Comparison of ENCODE assay signal across 24 cellular contexts in the genomic region with DNA sequence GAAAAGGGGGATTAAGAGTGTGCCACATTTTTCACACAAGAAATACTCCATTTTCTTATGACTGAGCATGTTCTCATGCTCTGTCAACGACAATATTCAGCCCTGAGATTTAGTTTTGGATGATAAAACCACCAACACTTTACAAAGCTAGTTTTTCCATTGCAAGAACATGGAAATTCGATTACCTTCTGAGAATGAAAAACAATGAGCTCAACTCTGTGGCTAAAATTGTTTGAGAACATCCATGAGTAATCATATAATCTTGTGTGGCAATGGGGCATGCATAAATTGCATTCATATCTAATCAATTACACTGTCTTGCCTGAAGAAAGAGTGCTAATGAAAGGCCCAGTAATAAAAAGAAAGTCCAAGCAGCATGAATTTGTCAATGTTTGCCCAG.
A peak's percentile ranks its signal among the peaks of the same experiment; 100 is the strongest.
DNase-seq lines count a peak whose midpoint lies in the region; ATAC-seq, FAIRE-seq and TF ChIP-seq lines count a peak whose summit lies in the region.
"Had no signal": no experiment of that assay in that cellular context is flagged by ENCODE, and none has a peak within 500 bp of the region (broad histone marks: within the 10 kb centered on the region; RNA-seq: fewer than 3 reads in every experiment).

No MANE protein-coding gene starts in this region.

- H3K27ac Mint-ChIP-seq in stimulated activated naive CD8-positive, alpha-beta T cell treated with anti-CD3 and anti-CD28 coated beads, Interleukin-15, amount 100 ng/mL, for 72 hours, result no peak overlapping the region
- H3K27ac Mint-ChIP-seq: CD4-positive, alpha-beta T cell had no signal

- H3K27me3 ChIP-seq in bronchial epithelial cell (ENCODE audit: control insufficient read depth, insufficient read depth, low read length), result no peaks in the 10 kb centered on the region
- H3K27me3 ChIP-seq: BLaER1 treated with 17β-estradiol and CSF1 and Interleukin-3, amounts not matched to agents 10 nM and 100 nM; SJSA1 had no signal

- H3K36me3 ChIP-seq in bronchial epithelial cell (ENCODE audit: control insufficient read depth, insufficient read depth, low read length), result no peaks in the 10 kb centered on the region
- H3K36me3 ChIP-seq: BLaER1 treated with 17β-estradiol and CSF1 and Interleukin-3, amounts not matched to agents 10 nM and 100 nM; SJSA1 had no signal

- POLR2A ChIA-PET in GM10248 (lab: Yijun Ruan, JAX), result no interaction called here

- no peak for FAIRE-seq in bronchial epithelial cell (lab: Jason Lieb, UNC)
- FAIRE-seq: D721Med, H1, HepG2 had no signal

- ATAC-seq in stimulated activated naive CD8-positive, alpha-beta T cell treated with anti-CD3 and anti-CD28 coated beads, Interleukin-15, Interleukin-2, amounts not matched to agents 100 U/mL and 50 U/mL, for 24 hours, result peak; percentile 19
- ATAC-seq in stimulated activated naive CD8-positive, alpha-beta T cell treated with anti-CD3 and anti-CD28 coated beads, Interleukin-15, amount 100 ng/mL, for 72 hours, result no peak
- ATAC-seq: HCT116, HepG2 had no signal

- no peak overlapping the region for H3K4me3 ChIP-seq in bronchial epithelial cell (ENCODE audit: low read depth, low read length)
- H3K4me3 ChIP-seq: BLaER1 treated with 17β-estradiol and CSF1 and Interleukin-3, amounts not matched to agents 10 nM and 100 nM; SJSA1 had no signal

- in situ Hi-C loops in GM13976 (cut with MboI; ENCODE audit: low sequenced_read_pairs, unreplicated experiment), result no loop called here

- peaks cover 20 to 24% of the 10 kb centered on the region in 2 donors for H3K9me3 Mint-ChIP-seq in stimulated activated naive CD8-positive, alpha-beta T cell treated with anti-CD3 and anti-CD28 coated beads, Interleukin-15, amount 100 ng/mL, for 72 hours
- H3K9me3 Mint-ChIP-seq: CD4-positive, alpha-beta T cell had no signal

- CTCF ChIA-PET in GM10248 (lab: Yijun Ruan, JAX), result interaction anchor here (1.0 to 3.0 kb wide), 5 partner anchors 9 to 173 kb away, joined by 3 to 18 read pairs (median 3); no protein-coding TSS in a partner anchor

- H3K27me3 Mint-ChIP-seq in stimulated activated naive CD8-positive, alpha-beta T cell treated with anti-CD3 and anti-CD28 coated beads, Interleukin-15, amount 100 ng/mL, for 72 hours, result peaks cover 14% of the 10 kb centered on the region
- H3K27me3 Mint-ChIP-seq: CD4-positive, alpha-beta T cell had no signal

- H3K4me3 Mint-ChIP-seq in stimulated activated naive CD8-positive, alpha-beta T cell treated with anti-CD3 and anti-CD28 coated beads, Interleukin-15, amount 100 ng/mL, for 72 hours, result no peak overlapping the region
- H3K4me3 Mint-ChIP-seq: CD4-positive, alpha-beta T cell had no signal

- TF ChIP-seq CTCF in bronchial epithelial cell (IDR thresholded peaks at IDR 0.05; ENCODE audit: insufficient read depth, low read length, severe bottlenecking) (no peak), GM10248 (IDR thresholded peaks at IDR 0.05; ENCODE audit: control extremely low read depth, extremely low read depth, low read depth, missing control alignments) (no peak), GM13976 (IDR thresholded peaks at IDR 0.05; ENCODE audit: borderline replicate concordance, control extremely low read depth, extremely low read depth, insufficient read depth, missing control alignments) (no peak)

- H3K4me1 Mint-ChIP-seq in stimulated activated naive CD8-positive, alpha-beta T cell treated with anti-CD3 and anti-CD28 coated beads, Interleukin-15, amount 100 ng/mL, for 72 hours, result peaks cover 8% of the 10 kb centered on the region

- no peak for DNase-seq in stimulated activated naive CD8-positive, alpha-beta T cell treated with anti-CD3 and anti-CD28 coated beads, Interleukin-15, Interleukin-2, amounts not matched to agents 100 U/mL and 50 U/mL, for 24 hours
- no peak for DNase-seq in stimulated activated naive CD8-positive, alpha-beta T cell treated with anti-CD3 and anti-CD28 coated beads, Interleukin-15, amount 100 ng/mL, for 72 hours
- DNase-seq in bronchial epithelial cell (ENCODE audit: low read depth), result peak; percentile 50
- peak; percentile 75 for DNase-seq in fibroblast of peridontal ligament (ENCODE audit: extremely low read depth)
- DNase-seq in stromal cell of bone marrow (ENCODE audit: low read depth), result peak; percentile 52
- DNase-seq in GM10248 (ENCODE audit: extremely low spot score), result no peak
- no peak for DNase-seq in GM13976 (ENCODE audit: low spot score)
- no peak for DNase-seq in KG1 (lab: John Stamatoyannopoulos, UW)
- DNase-seq: CD4-positive, alpha-beta T cell; DMS53; MV-4-11; NCI-H1105; NCI-H146; NCI-H1930; NCI-H446; NCI-H526; Right ventricle myocardium superior; RPMI8226 had no signal

Comparison
In these comparisons a context has a peak if more than half of its experiments do, and no peak if none do; other contexts are left out.
1. DNase-seq: peak in bronchial epithelial cell (single experiment), fibroblast of peridontal ligament (single experiment) and stromal cell of bone marrow (single experiment); none in stimulated activated naive CD8-positive, alpha-beta T cell treated with anti-CD3 and anti-CD28 coated beads, Interleukin-15, Interleukin-2, amounts not matched to agents 100 U/mL and 50 U/mL, for 24 hours (single experiment), stimulated activated naive CD8-positive, alpha-beta T cell treated with anti-CD3 and anti-CD28 coated beads, Interleukin-15, amount 100 ng/mL, for 72 hours (0 of 2), GM10248 (single experiment), GM13976 (single experiment) and KG1 (single experiment).